ENCODE assay signal across 2 cellular contexts in the genomic region with DNA sequence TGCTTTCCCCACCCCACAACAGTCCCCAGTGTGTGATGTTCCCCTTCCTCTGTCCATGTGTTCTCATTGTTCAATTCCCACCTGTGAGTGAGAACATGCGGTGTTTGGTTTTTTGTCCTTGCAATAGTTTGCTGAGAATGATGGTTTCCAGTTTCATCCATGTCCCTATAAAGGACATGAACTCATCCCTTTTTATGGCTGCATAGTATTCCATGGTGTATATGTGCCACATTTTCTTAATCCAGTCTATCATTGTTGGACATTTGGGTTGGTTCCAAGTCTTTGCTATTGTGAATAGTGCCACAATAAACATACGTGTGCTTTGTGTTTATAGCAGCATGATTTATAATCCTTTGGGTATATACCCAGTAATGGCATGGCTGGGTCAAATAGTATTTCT. TPM values are rescaled to one million over a fixed set of nuclear protein-coding genes. Genes with fewer than 3 reads are reported as not detected.
"Had no signal": no experiment of that assay in that cellular context is flagged by ENCODE, and none has a peak within 500 bp of the region (broad histone marks: within the 10 kb centered on the region; RNA-seq: fewer than 3 reads in every experiment).

No MANE protein-coding gene starts in this region.

RNA-seq across cellular contexts. Expression of a gene that starts 11.3 kb away (rescaled TPM):
- total RNA-seq: HT1080 had no signal
- polyA plus RNA-seq: IgD-negative memory B cell had no signal
